Comparison of ENCODE assay signal across 1 cellular context in genomic region chr11:117759305-117759704, GRCh38.
TF ChIP-seq lines count a peak whose summit lies in the region.

No MANE protein-coding gene starts in this region.

TF ChIP-seq in WTC11, 78 proteins besides CTCF, POLR2A, EP300 and RAD21 (continued from another document):
- TF ChIP-seq ZNF423 (CRISPR knock-in tag; IDR thresholded peaks at IDR 0.05) (peak; percentile 24; the same call in 1 of the 2 replicates), GABPB1 (CRISPR knock-in tag; IDR thresholded peaks at IDR 0.05) (no peak)
- TF ChIP-seq, protein P1, sequence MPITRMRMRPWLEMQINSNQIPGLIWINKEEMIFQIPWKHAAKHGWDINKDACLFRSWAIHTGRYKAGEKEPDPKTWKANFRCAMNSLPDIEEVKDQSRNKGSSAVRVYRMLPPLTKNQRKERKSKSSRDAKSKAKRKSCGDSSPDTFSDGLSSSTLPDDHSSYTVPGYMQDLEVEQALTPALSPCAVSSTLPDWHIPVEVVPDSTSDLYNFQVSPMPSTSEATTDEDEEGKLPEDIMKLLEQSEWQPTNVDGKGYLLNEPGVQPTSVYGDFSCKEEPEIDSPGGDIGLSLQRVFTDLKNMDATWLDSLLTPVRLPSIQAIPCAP (CRISPR knock-in tag; IDR thresholded peaks at IDR 0.05): no peak
- TF ChIP-seq, protein P2, sequence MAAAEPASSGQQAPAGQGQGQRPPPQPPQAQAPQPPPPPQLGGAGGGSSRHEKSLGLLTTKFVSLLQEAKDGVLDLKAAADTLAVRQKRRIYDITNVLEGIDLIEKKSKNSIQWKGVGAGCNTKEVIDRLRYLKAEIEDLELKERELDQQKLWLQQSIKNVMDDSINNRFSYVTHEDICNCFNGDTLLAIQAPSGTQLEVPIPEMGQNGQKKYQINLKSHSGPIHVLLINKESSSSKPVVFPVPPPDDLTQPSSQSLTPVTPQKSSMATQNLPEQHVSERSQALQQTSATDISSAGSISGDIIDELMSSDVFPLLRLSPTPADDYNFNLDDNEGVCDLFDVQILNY (CRISPR knock-in tag; IDR thresholded peaks at IDR 0.05): no peak
TF ChIP-seq in WTC11: peak in this region for 2.
